14 cellular contexts compared by ENCODE assay signal in genomic region chr11:128294685-128295079, GRCh38.
A peak's percentile ranks its signal among the peaks of the same experiment; 100 is the strongest.
DNase-seq lines count a peak whose midpoint lies in the region; ATAC-seq and TF ChIP-seq lines count a peak whose summit lies in the region.
"Had no signal": no experiment of that assay in that cellular context is flagged by ENCODE, and none has a peak within 500 bp of the region (broad histone marks: within the 10 kb centered on the region; RNA-seq: fewer than 3 reads in every experiment).

No MANE protein-coding gene starts in this region.

- H3K9ac ChIP-seq in subcutaneous abdominal adipose tissue (ENCODE audit: low read length in 5 of 5), result no peak overlapping the region

- no peak overlapping the region for H3K4me3 Mint-ChIP-seq in activated CD4-positive, alpha-beta T cell treated with anti-CD3 and anti-CD28 coated beads, Interleukin-2, amount 10 ng/mL, durations not matched to agents 24 days and 14 days
- no peak overlapping the region for H3K4me3 Mint-ChIP-seq in activated T-helper 2 cell treated with anti-CD3 and anti-CD28 coated beads, Interferon-gamma antibody, Interleukin-2, Interleukin-4, amounts not matched to agents 10 μg/mL and 5 μg/mL and 100 μg/mL, durations not matched to agents 14 hours and 24 hours and 36 hours (ENCODE audit: low read depth)

- H3K4me1 Mint-ChIP-seq in activated CD4-positive, alpha-beta T cell treated with anti-CD3 and anti-CD28 coated beads, Interleukin-2, amount 10 ng/mL, durations not matched to agents 24 days and 14 days, result peaks cover 93% of the 10 kb centered on the region
- H3K4me1 Mint-ChIP-seq in activated T-helper 2 cell treated with anti-CD3 and anti-CD28 coated beads, Interferon-gamma antibody, Interleukin-2, Interleukin-4, amounts not matched to agents 10 μg/mL and 5 μg/mL and 100 μg/mL, durations not matched to agents 14 hours and 24 hours and 36 hours (ENCODE audit: low read depth), result peaks cover 93% of the 10 kb centered on the region

- H3K27ac Mint-ChIP-seq in activated CD4-positive, alpha-beta T cell treated with anti-CD3 and anti-CD28 coated beads, Interleukin-2, amount 10 ng/mL, durations not matched to agents 24 days and 14 days, result peak overlapping the region; percentile 67
- H3K27ac Mint-ChIP-seq in activated T-helper 2 cell treated with anti-CD3 and anti-CD28 coated beads, Interferon-gamma antibody, Interleukin-2, Interleukin-4, amounts not matched to agents 10 μg/mL and 5 μg/mL and 100 μg/mL, durations not matched to agents 14 hours and 24 hours and 36 hours, result peak overlapping the region; percentile 53

- H3K9me3 ChIP-seq in subcutaneous abdominal adipose tissue (ENCODE audit: control insufficient read depth in 5 of 5, low read length in 5 of 5), result no peaks in the 10 kb centered on the region
- H3K9me3 ChIP-seq: transverse colon had no signal

- H3K4me1 ChIP-seq in subcutaneous abdominal adipose tissue (ENCODE audit: control insufficient read depth in 5 of 5, insufficient read depth in 5 of 5, low read length in 5 of 5), result peaks cover 10 to 85% (median 37%) of the 10 kb centered on the region in 5 donors
- H3K4me1 ChIP-seq: foreskin keratinocyte had no signal

- H3K36me3 Mint-ChIP-seq in activated CD4-positive, alpha-beta T cell treated with anti-CD3 and anti-CD28 coated beads, Interleukin-2, amount 10 ng/mL, durations not matched to agents 24 days and 14 days (ENCODE audit: low read depth), result peaks cover 27% of the 10 kb centered on the region
- peaks cover 36% of the 10 kb centered on the region for H3K36me3 Mint-ChIP-seq in activated T-helper 2 cell treated with anti-CD3 and anti-CD28 coated beads, Interferon-gamma antibody, Interleukin-2, Interleukin-4, amounts not matched to agents 10 μg/mL and 5 μg/mL and 100 μg/mL, durations not matched to agents 14 hours and 24 hours and 36 hours (ENCODE audit: low read depth)

- no peak for TF ChIP-seq CTCF in foreskin fibroblast (IDR thresholded peaks at IDR 0.05; ENCODE audit: low read depth, low read length)

- intact Hi-C loops in activated CD4-positive, alpha-beta T cell treated with anti-CD3 and anti-CD28 coated beads, Interleukin-2, amount 10 ng/mL, durations not matched to agents 24 days and 14 days (cut with micrococcal nuclease), result no loop called here
- intact Hi-C loops in activated T-helper 2 cell treated with anti-CD3 and anti-CD28 coated beads, Interferon-gamma antibody, Interleukin-2, Interleukin-4, amounts not matched to agents 10 μg/mL and 5 μg/mL and 100 μg/mL, durations not matched to agents 14 hours and 24 hours and 36 hours (cut with micrococcal nuclease), result loop anchor here (5.0 kb wide), 1 partner anchor 438 kb away; no protein-coding TSS in a partner anchor

- peak overlapping the region; percentile 14 for H3K27ac ChIP-seq in subcutaneous abdominal adipose tissue (ENCODE audit: low read depth, low read length)
- H3K27ac ChIP-seq: foreskin keratinocyte, VCaP had no signal

- H3K4me3 ChIP-seq in foreskin fibroblast (ENCODE audit: low read depth in 1 of 2, low read length in 2 of 2), result no peak overlapping the region
- no peak overlapping the region for H3K4me3 ChIP-seq in subcutaneous abdominal adipose tissue (ENCODE audit: low read depth in 1 of 5, low read length in 5 of 5)
- H3K4me3 ChIP-seq: transverse colon had no signal

- ATAC-seq in HG03457 (IDR thresholded peaks at IDR 0.05; ENCODE audit: unreplicated experiment), result no peak
- no peak for ATAC-seq in HG03095 (IDR thresholded peaks at IDR 0.05; ENCODE audit: unreplicated experiment)
- ATAC-seq: foreskin keratinocyte had no signal

- H3K9me3 Mint-ChIP-seq in activated CD4-positive, alpha-beta T cell treated with anti-CD3 and anti-CD28 coated beads, Interleukin-2, amount 10 ng/mL, durations not matched to agents 24 days and 14 days, result peaks cover 4% of the 10 kb centered on the region
- peaks cover 6% of the 10 kb centered on the region for H3K9me3 Mint-ChIP-seq in activated T-helper 2 cell treated with anti-CD3 and anti-CD28 coated beads, Interferon-gamma antibody, Interleukin-2, Interleukin-4, amounts not matched to agents 10 μg/mL and 5 μg/mL and 100 μg/mL, durations not matched to agents 14 hours and 24 hours and 36 hours

- H3K36me3 ChIP-seq in subcutaneous abdominal adipose tissue (ENCODE audit: control insufficient read depth in 5 of 5, insufficient read depth in 5 of 5, low read length in 5 of 5), result no peaks in the 10 kb centered on the region
- H3K36me3 ChIP-seq: transverse colon had no signal

- peak; percentile 50 for DNase-seq in activated CD4-positive, alpha-beta T cell treated with anti-CD3 and anti-CD28 coated beads, Interleukin-2, amount 10 ng/mL, durations not matched to agents 24 days and 14 days
- no peak for DNase-seq in activated CD4-positive, alpha-beta T cell treated with anti-CD3 and anti-CD28 coated beads, Interleukin-2, amount 50 U/mL, for 1 hour
- DNase-seq in activated T-helper 2 cell treated with anti-CD3 and anti-CD28 coated beads, Interferon-gamma antibody, Interleukin-2, Interleukin-4, amounts not matched to agents 10 μg/mL and 5 μg/mL and 100 μg/mL, durations not matched to agents 14 hours and 24 hours and 36 hours (ENCODE audit: low spot score), result no peak
- DNase-seq in foreskin fibroblast, result peak; percentile 54
- no peak for DNase-seq in SW480 (ENCODE audit: low spot score)
- DNase-seq: foreskin keratinocyte, H7, islet precursor cell, NCI-H1105 treated with DMSO at 0.1 percent for 48 hours, transverse colon had no signal

- no peaks in the 10 kb centered on the region for H3K27me3 ChIP-seq in subcutaneous abdominal adipose tissue (ENCODE audit: control insufficient read depth in 5 of 5, insufficient read depth in 4 of 5, low read length in 5 of 5)
- H3K27me3 ChIP-seq: foreskin keratinocyte, transverse colon had no signal

- no peaks in the 10 kb centered on the region for H3K27me3 Mint-ChIP-seq in activated CD4-positive, alpha-beta T cell treated with anti-CD3 and anti-CD28 coated beads, Interleukin-2, amount 10 ng/mL, durations not matched to agents 24 days and 14 days
- no peaks in the 10 kb centered on the region for H3K27me3 Mint-ChIP-seq in activated T-helper 2 cell treated with anti-CD3 and anti-CD28 coated beads, Interferon-gamma antibody, Interleukin-2, Interleukin-4, amounts not matched to agents 10 μg/mL and 5 μg/mL and 100 μg/mL, durations not matched to agents 14 hours and 24 hours and 36 hours (ENCODE audit: low read depth)

Comparison
In these comparisons a context has a peak if more than half of its experiments do, and no peak if none do; other contexts are left out.
1. DNase-seq: peak in activated CD4-positive, alpha-beta T cell treated with anti-CD3 and anti-CD28 coated beads, Interleukin-2, amount 10 ng/mL, durations not matched to agents 24 days and 14 days (single experiment) and foreskin fibroblast (2 of 2); none in activated CD4-positive, alpha-beta T cell treated with anti-CD3 and anti-CD28 coated beads, Interleukin-2, amount 50 U/mL, for 1 hour (single experiment), activated T-helper 2 cell treated with anti-CD3 and anti-CD28 coated beads, Interferon-gamma antibody, Interleukin-2, Interleukin-4, amounts not matched to agents 10 μg/mL and 5 μg/mL and 100 μg/mL, durations not matched to agents 14 hours and 24 hours and 36 hours (single experiment) and SW480 (single experiment).